In the genomic region with DNA sequence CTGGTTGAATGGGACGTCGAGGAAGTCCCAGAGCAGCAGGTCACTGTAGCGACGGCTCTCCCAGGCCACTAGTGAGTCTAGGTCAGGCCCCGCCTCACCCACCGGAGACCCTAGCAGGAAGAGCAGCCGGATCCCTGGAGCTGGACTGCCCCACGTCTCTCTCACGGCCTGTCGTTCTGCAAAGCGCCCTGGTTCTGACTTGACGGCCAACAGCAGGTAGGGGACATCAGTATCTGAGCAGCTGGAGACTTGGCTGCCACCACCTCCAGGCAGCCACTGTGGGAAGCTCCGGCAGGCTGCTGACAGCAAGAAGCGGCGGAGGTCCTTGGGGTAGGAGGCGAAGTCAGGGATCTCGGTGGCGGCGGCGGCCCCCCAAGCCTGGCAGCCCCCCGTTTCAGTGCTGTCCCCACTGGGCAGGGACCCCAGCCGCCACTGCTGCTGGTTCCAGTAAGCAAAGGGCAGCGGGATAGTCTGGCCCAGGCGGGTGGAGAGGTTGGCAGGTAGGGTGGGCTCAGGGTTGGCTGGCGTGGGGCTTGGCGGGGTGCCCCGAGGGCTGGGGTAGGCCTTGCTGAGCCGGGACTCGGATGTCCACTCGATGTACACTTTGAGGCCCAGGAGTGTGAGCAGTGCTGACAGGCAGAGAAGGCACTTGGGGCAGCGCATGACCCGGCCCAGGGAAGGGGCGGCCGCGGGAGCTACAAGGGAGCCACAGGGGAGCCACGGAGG, we compare ENCODE assay signal across 12 cellular contexts. TPM values are rescaled to one million over a fixed set of nuclear protein-coding genes. Genes with fewer than 3 reads are reported as not detected.
DNase-seq lines count a peak whose midpoint lies in the region; ATAC-seq, FAIRE-seq and TF ChIP-seq lines count a peak whose summit lies in the region.
"Had no signal": no experiment of that assay in that cellular context is flagged by ENCODE, and none has a peak within 500 bp of the region (broad histone marks: within the 10 kb centered on the region; RNA-seq: fewer than 3 reads in every experiment).

No MANE protein-coding gene starts in this region.

- intact Hi-C loops in CD14-positive monocyte (cut with micrococcal nuclease) (loop anchor here in 1 of 2 donors (10.0 kb wide), 1 partner anchor 51 kb away; the partner anchor contains the start of gene TMEM91), pancreas (cut with DNase I) (no loop called here)
- intact Hi-C loops in activated T-helper 1 cell treated with anti-CD3 and anti-CD28 coated beads, Interleukin-12 subunit alpha, Interleukin-12 subunit beta, Interleukin-2, Interleukin-4 antibody, amounts not matched to agents 30 ng/mL and 10 ng/mL and 1 ng/mL, durations not matched to agents 14 hours and 24 hours and 36 hours (cut with micrococcal nuclease), result no loop called here
- intact Hi-C loops in activated CD4-positive, alpha-beta T cell treated with anti-CD3 and anti-CD28 coated beads for 36 hours (cut with DNase I, micrococcal nuclease), result loop anchor here in 1 of 2 experiments (5.0 kb wide), 1 partner anchor 224 kb away; no protein-coding TSS in a partner anchor

- DNase-seq in CD14-positive monocyte (ENCODE audit: low spot score), result no peak
- DNase-seq in activated T-helper 1 cell treated with anti-CD3 and anti-CD28 coated beads, Interleukin-12 subunit alpha, Interleukin-12 subunit beta, Interleukin-2, Interleukin-4 antibody, amounts not matched to agents 30 ng/mL and 10 ng/mL and 1 ng/mL, durations not matched to agents 14 hours and 24 hours and 36 hours (ENCODE audit: low spot score), result no peak
- peak in 1 of 2 donors; percentile 20 for DNase-seq in cardiac muscle cell (ENCODE audit: low read depth in 1 of 2, low spot score in 1 of 2)
- peak in 2 of 6 donors; percentile 67 to 74 for DNase-seq in pancreas
- no peak for DNase-seq in Ammon's horn (ENCODE audit: low spot score)
- DNase-seq in activated CD4-positive, alpha-beta T cell treated with anti-CD3 and anti-CD28 coated beads for 36 hours, result no peak
- DNase-seq: EL; stimulated activated CD8-positive, alpha-beta memory T cell treated with anti-CD3 and anti-CD28 coated beads, Interleukin-4, amount 100 ng/mL, for 48 hours had no signal

- peak overlapping the region; percentile 84 for H3K27ac ChIP-seq in cardiac muscle cell
- peak overlapping the region in 3 of 4 donors; percentile 47 to 83 (median 74) for H3K27ac ChIP-seq in pancreas

- peaks cover 0 to 3% (median 0%) of the 10 kb centered on the region in 3 donors for H3K27me3 Mint-ChIP-seq in CD14-positive monocyte (ENCODE audit: low read depth in 3 of 3)
- H3K27me3 Mint-ChIP-seq in activated T-helper 1 cell treated with anti-CD3 and anti-CD28 coated beads, Interleukin-12 subunit alpha, Interleukin-12 subunit beta, Interleukin-2, Interleukin-4 antibody, amounts not matched to agents 30 ng/mL and 10 ng/mL and 1 ng/mL, durations not matched to agents 14 hours and 24 hours and 36 hours (ENCODE audit: insufficient read depth), result no peaks in the 10 kb centered on the region
- H3K27me3 Mint-ChIP-seq in activated CD4-positive, alpha-beta T cell treated with anti-CD3 and anti-CD28 coated beads for 36 hours, result no peaks in the 10 kb centered on the region

- H3K36me3 ChIP-seq in cardiac muscle cell, result peaks cover 2% of the 10 kb centered on the region
- H3K36me3 ChIP-seq in pancreas, result peaks cover 0 to 39% (median 21%) of the 10 kb centered on the region in 3 donors

- 87 to 89% methylated on average over 33 to 36 of the region's 36 CpGs for WGBS in pancreas, 2 donors

- H3K36me3 Mint-ChIP-seq in CD14-positive monocyte, result peaks cover 35 to 56% of the 10 kb centered on the region in 2 donors
- peaks cover 17% of the 10 kb centered on the region for H3K36me3 Mint-ChIP-seq in activated T-helper 1 cell treated with anti-CD3 and anti-CD28 coated beads, Interleukin-12 subunit alpha, Interleukin-12 subunit beta, Interleukin-2, Interleukin-4 antibody, amounts not matched to agents 30 ng/mL and 10 ng/mL and 1 ng/mL, durations not matched to agents 14 hours and 24 hours and 36 hours (ENCODE audit: low read depth)
- H3K36me3 Mint-ChIP-seq in activated CD4-positive, alpha-beta T cell treated with anti-CD3 and anti-CD28 coated beads for 36 hours (ENCODE audit: low read depth), result peaks cover 20% of the 10 kb centered on the region

- TF ChIP-seq CTCF in CD14-positive monocyte (IDR thresholded peaks at IDR 0.05) (no peak), cardiac muscle cell (IDR thresholded peaks at IDR 0.05; ENCODE audit: low read depth, low read length) (no peak), pancreas (IDR thresholded peaks at IDR 0.05) (no peak)

- ATAC-seq in pancreas, result peak in 1 of 4 donors; percentile 7
- no peak for ATAC-seq in GM21825 (IDR thresholded peaks at IDR 0.05; ENCODE audit: unreplicated experiment)
- no peak for ATAC-seq in GM21526 (IDR thresholded peaks at IDR 0.05; ENCODE audit: low FRiP score, unreplicated experiment)
- ATAC-seq in activated CD4-positive, alpha-beta T cell treated with anti-CD3 and anti-CD28 coated beads for 36 hours, result no peak

- H3K4me1 Mint-ChIP-seq in CD14-positive monocyte, result peaks cover 68% of the 10 kb centered on the region
- peaks cover 11% of the 10 kb centered on the region for H3K4me1 Mint-ChIP-seq in activated T-helper 1 cell treated with anti-CD3 and anti-CD28 coated beads, Interleukin-12 subunit alpha, Interleukin-12 subunit beta, Interleukin-2, Interleukin-4 antibody, amounts not matched to agents 30 ng/mL and 10 ng/mL and 1 ng/mL, durations not matched to agents 14 hours and 24 hours and 36 hours (ENCODE audit: low read depth)
- H3K4me1 Mint-ChIP-seq in activated CD4-positive, alpha-beta T cell treated with anti-CD3 and anti-CD28 coated beads for 36 hours, result peaks cover 18% of the 10 kb centered on the region

- H3K9me3 ChIP-seq in cardiac muscle cell (ENCODE audit: low read depth) (no peaks in the 10 kb centered on the region), pancreas (no peaks in the 10 kb centered on the region)

- peaks cover 0 to under 1% (median 0%) of the 10 kb centered on the region in 7 donors for H3K9me3 Mint-ChIP-seq in CD14-positive monocyte
- no peaks in the 10 kb centered on the region for H3K9me3 Mint-ChIP-seq in activated T-helper 1 cell treated with anti-CD3 and anti-CD28 coated beads, Interleukin-12 subunit alpha, Interleukin-12 subunit beta, Interleukin-2, Interleukin-4 antibody, amounts not matched to agents 30 ng/mL and 10 ng/mL and 1 ng/mL, durations not matched to agents 14 hours and 24 hours and 36 hours
- H3K9me3 Mint-ChIP-seq in activated CD4-positive, alpha-beta T cell treated with anti-CD3 and anti-CD28 coated beads for 36 hours (ENCODE audit: low read depth), result no peaks in the 10 kb centered on the region

- H3K27ac Mint-ChIP-seq in CD14-positive monocyte, result peak overlapping the region; percentile 44 to 97 (median 89)
- peak overlapping the region; percentile 18 for H3K27ac Mint-ChIP-seq in activated T-helper 1 cell treated with anti-CD3 and anti-CD28 coated beads, Interleukin-12 subunit alpha, Interleukin-12 subunit beta, Interleukin-2, Interleukin-4 antibody, amounts not matched to agents 30 ng/mL and 10 ng/mL and 1 ng/mL, durations not matched to agents 14 hours and 24 hours and 36 hours
- H3K27ac Mint-ChIP-seq in activated CD4-positive, alpha-beta T cell treated with anti-CD3 and anti-CD28 coated beads for 36 hours, result no peak overlapping the region

- CTCF ChIA-PET in activated CD4-positive, alpha-beta T cell treated with anti-CD3 and anti-CD28 coated beads for 36 hours (lab: Charles Lee), result no interaction called here

- H3K4me3 ChIP-seq in cardiac muscle cell, result peak overlapping the region; percentile 22
- peak overlapping the region in 2 of 4 donors; percentile 29 to 40 for H3K4me3 ChIP-seq in pancreas

- H3K4me1 ChIP-seq in cardiac muscle cell (ENCODE audit: low read depth) (peaks cover 30% of the 10 kb centered on the region), pancreas (no peaks in the 10 kb centered on the region)

- no peaks in the 10 kb centered on the region for H3K27me3 ChIP-seq in cardiac muscle cell
- no peaks in the 10 kb centered on the region for H3K27me3 ChIP-seq in pancreas

- peak overlapping the region; percentile 94 to 98 for H3K4me3 Mint-ChIP-seq in CD14-positive monocyte
- no peak overlapping the region for H3K4me3 Mint-ChIP-seq in activated T-helper 1 cell treated with anti-CD3 and anti-CD28 coated beads, Interleukin-12 subunit alpha, Interleukin-12 subunit beta, Interleukin-2, Interleukin-4 antibody, amounts not matched to agents 30 ng/mL and 10 ng/mL and 1 ng/mL, durations not matched to agents 14 hours and 24 hours and 36 hours
- H3K4me3 Mint-ChIP-seq in activated CD4-positive, alpha-beta T cell treated with anti-CD3 and anti-CD28 coated beads for 36 hours, result no peak overlapping the region

- POLR2A ChIA-PET in activated CD4-positive, alpha-beta T cell treated with anti-CD3 and anti-CD28 coated beads for 36 hours (lab: Charles Lee), result no interaction called here

- FAIRE-seq in pancreas (lab: Jason Lieb, UNC), result no peak

RNA-seq across cellular contexts. Expression of gene B3GNT8, which starts 0.9 kb away (rescaled TPM):
- polyA plus RNA-seq in CD14-positive monocyte, result 10 to 100 TPM; 17.4 to 18.9 TPM
- total RNA-seq in activated T-helper 1 cell treated with anti-CD3 and anti-CD28 coated beads, Interleukin-12 subunit alpha, Interleukin-12 subunit beta, Interleukin-2, Interleukin-4 antibody, amounts not matched to agents 30 ng/mL and 10 ng/mL and 1 ng/mL, durations not matched to agents 14 hours and 24 hours and 36 hours, result 0.44 and 0.99 TPM in 2 replicates
- 4.9 and 6.8 TPM in 2 replicates for total RNA-seq in cardiac muscle cell
- 4.8 and 5.9 TPM in 2 replicates for polyA plus RNA-seq in cardiac muscle cell
- total RNA-seq in pancreas, result 1 to 10 TPM in 4 of 6 donors, under 1 TPM in 2; 0.41 to 3.2 (median 1.2) TPM
- polyA plus RNA-seq in pancreas, result 1 to 10 TPM; 3.1 to 4.5 TPM
- under 1 TPM in 1 of 2 experiments, not detected in 1; 0.41 TPM for total RNA-seq in activated CD4-positive, alpha-beta T cell treated with anti-CD3 and anti-CD28 coated beads for 36 hours
- total RNA-seq: NCI-H460 had no signal

RNA-seq across cellular contexts. Expression of gene DMAC2, which starts 13.4 kb away (rescaled TPM):
- polyA plus RNA-seq in CD14-positive monocyte, result 10 to 100 TPM; 43.8 to 48.0 TPM
- 56.7 and 57.3 TPM in 2 replicates for total RNA-seq in activated T-helper 1 cell treated with anti-CD3 and anti-CD28 coated beads, Interleukin-12 subunit alpha, Interleukin-12 subunit beta, Interleukin-2, Interleukin-4 antibody, amounts not matched to agents 30 ng/mL and 10 ng/mL and 1 ng/mL, durations not matched to agents 14 hours and 24 hours and 36 hours
- 78.5 and 110 TPM in 2 replicates for total RNA-seq in cardiac muscle cell
- 126 and 137 TPM in 2 replicates for polyA plus RNA-seq in cardiac muscle cell
- 10 to 100 TPM; 16.2 to 25.5 (median 24.7) TPM for total RNA-seq in pancreas
- polyA plus RNA-seq in pancreas, result 10 to 100 TPM; 19.0 to 23.6 TPM
- 10 to 100 TPM; 52.5 to 66.3 TPM for total RNA-seq in activated CD4-positive, alpha-beta T cell treated with anti-CD3 and anti-CD28 coated beads for 36 hours

RNA-seq across cellular contexts. Expression of gene ERICH4, which starts 16.7 kb away (rescaled TPM):
- polyA plus RNA-seq in CD14-positive monocyte (not detected), cardiac muscle cell (not detected in 2 replicates), pancreas (not detected)
- not detected in 2 replicates for total RNA-seq in activated T-helper 1 cell treated with anti-CD3 and anti-CD28 coated beads, Interleukin-12 subunit alpha, Interleukin-12 subunit beta, Interleukin-2, Interleukin-4 antibody, amounts not matched to agents 30 ng/mL and 10 ng/mL and 1 ng/mL, durations not matched to agents 14 hours and 24 hours and 36 hours
- total RNA-seq in cardiac muscle cell (not detected in 2 replicates), pancreas (not detected)
- not detected for total RNA-seq in activated CD4-positive, alpha-beta T cell treated with anti-CD3 and anti-CD28 coated beads for 36 hours
- total RNA-seq: lung microvascular endothelial cell, NCI-H460 had no signal

RNA-seq across cellular contexts. Expression of gene BCKDHA, which starts 28.7 kb away (rescaled TPM):
- polyA plus RNA-seq in CD14-positive monocyte, result 10 to 100 TPM; 87.6 to 90.1 TPM
- 14.6 and 22.7 TPM in 2 replicates for total RNA-seq in activated T-helper 1 cell treated with anti-CD3 and anti-CD28 coated beads, Interleukin-12 subunit alpha, Interleukin-12 subunit beta, Interleukin-2, Interleukin-4 antibody, amounts not matched to agents 30 ng/mL and 10 ng/mL and 1 ng/mL, durations not matched to agents 14 hours and 24 hours and 36 hours
- total RNA-seq in cardiac muscle cell, result 127 and 166 TPM in 2 replicates
- 151 and 200 TPM in 2 replicates for polyA plus RNA-seq in cardiac muscle cell
- total RNA-seq in pancreas, result 10 to 100 TPM in 5 of 6 donors, 1 to 10 TPM in 1; 9.3 to 29.3 (median 18.6) TPM
- 10 to 100 TPM; 23.6 to 34.2 TPM for polyA plus RNA-seq in pancreas
- 10 to 100 TPM; 14.5 to 25.4 TPM for total RNA-seq in activated CD4-positive, alpha-beta T cell treated with anti-CD3 and anti-CD28 coated beads for 36 hours

RNA-seq across cellular contexts. Expression of gene EXOSC5, which starts 29.1 kb away (rescaled TPM):
- 10 to 100 TPM; 40.5 to 58.7 TPM for polyA plus RNA-seq in CD14-positive monocyte
- total RNA-seq in activated T-helper 1 cell treated with anti-CD3 and anti-CD28 coated beads, Interleukin-12 subunit alpha, Interleukin-12 subunit beta, Interleukin-2, Interleukin-4 antibody, amounts not matched to agents 30 ng/mL and 10 ng/mL and 1 ng/mL, durations not matched to agents 14 hours and 24 hours and 36 hours, result 59.3 and 66.6 TPM in 2 replicates
- 24.5 and 31.4 TPM in 2 replicates for total RNA-seq in cardiac muscle cell
- 40.6 and 53.0 TPM in 2 replicates for polyA plus RNA-seq in cardiac muscle cell
- total RNA-seq in pancreas, result 10 to 100 TPM; 10.7 to 33.7 (median 14.4) TPM
- polyA plus RNA-seq in pancreas, result 10 to 100 TPM; 14.3 to 15.3 TPM
- 10 to 100 TPM; 32.7 to 47.8 TPM for total RNA-seq in activated CD4-positive, alpha-beta T cell treated with anti-CD3 and anti-CD28 coated beads for 36 hours

Comparison
In these comparisons a context has a peak if more than half of its experiments do, and no peak if none do; other contexts are left out.
1. H3K4me3 Mint-ChIP-seq: peak in CD14-positive monocyte (2 of 2); none in activated T-helper 1 cell treated with anti-CD3 and anti-CD28 coated beads, Interleukin-12 subunit alpha, Interleukin-12 subunit beta, Interleukin-2, Interleukin-4 antibody, amounts not matched to agents 30 ng/mL and 10 ng/mL and 1 ng/mL, durations not matched to agents 14 hours and 24 hours and 36 hours (single experiment) and activated CD4-positive, alpha-beta T cell treated with anti-CD3 and anti-CD28 coated beads for 36 hours (single experiment).